In the genomic region with DNA sequence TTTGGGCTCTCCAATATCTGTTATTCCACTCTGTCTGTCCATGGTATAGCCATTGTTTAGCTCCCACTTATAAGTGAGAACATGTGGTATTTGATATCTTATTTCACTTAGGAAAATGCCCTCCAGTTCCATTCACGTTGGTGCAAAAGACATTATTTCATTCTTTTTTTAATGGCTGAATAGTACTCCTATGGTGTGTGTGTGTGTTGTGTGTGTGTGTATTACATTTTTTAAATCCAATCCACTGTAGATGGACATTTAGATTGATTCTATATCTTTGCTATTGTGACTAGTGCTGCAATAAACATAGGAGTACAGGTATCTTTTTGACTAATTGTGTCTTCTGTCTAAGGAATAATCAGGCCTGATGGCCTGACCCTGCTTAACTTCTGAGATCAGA, we compare ENCODE assay signal across 8 cellular contexts.
"Had no signal": no experiment of that assay in that cellular context is flagged by ENCODE, and none has a peak within 500 bp of the region (broad histone marks: within the 10 kb centered on the region; RNA-seq: fewer than 3 reads in every experiment).

No MANE protein-coding gene starts in this region.

- H3K4me3 ChIP-seq: GM12878 had no signal

- FAIRE-seq: G401.6, GM12878, GM12891, GM12892, GM18507, GM19239 had no signal

- DNase-seq: GDM1, GF-D8 had no signal
